In genomic region chr14:95872777-95873176, GRCh38 we compare ENCODE assay signal across 18 cellular contexts. TPM values are rescaled to one million over a fixed set of nuclear protein-coding genes. Genes with fewer than 3 reads are reported as not detected.
DNase-seq lines count a peak whose midpoint lies in the region; ATAC-seq and TF ChIP-seq lines count a peak whose summit lies in the region.
"Had no signal": no experiment of that assay in that cellular context is flagged by ENCODE, and none has a peak within 500 bp of the region (broad histone marks: within the 10 kb centered on the region; RNA-seq: fewer than 3 reads in every experiment).

No MANE protein-coding gene starts in this region.

- no peak overlapping the region for H3K4me2 ChIP-seq in neuronal stem cell (ENCODE audit: insufficient read depth, low read length, poor library complexity, severe bottlenecking)
- H3K4me2 ChIP-seq: GM23338 had no signal

- no peak overlapping the region for H3K4me3 ChIP-seq in WERI-Rb-1 (ENCODE audit: low read depth, low read length)
- no peak overlapping the region for H3K4me3 ChIP-seq in neuronal stem cell (ENCODE audit: low read length in 2 of 2)
- H3K4me3 ChIP-seq: GM23338, HAP-1 had no signal

- peak overlapping the region; percentile 16 for H2AK5ac ChIP-seq in neuronal stem cell (ENCODE audit: low read depth, low read length)

- H2BK12ac ChIP-seq in neuronal stem cell (ENCODE audit: low read length), result no peak overlapping the region

- WGBS in neuronal stem cell (ENCODE audit: extremely low coverage in 2 of 2, insufficient read length in 2 of 2, insufficient replicate concordance in 1 of 2), 2 donors, result no CpG with 5 or more reads among the region's 3 CpGs

- H3K4ac ChIP-seq in neuronal stem cell (ENCODE audit: low read length), result no peak overlapping the region

- H4K8ac ChIP-seq in neuronal stem cell (ENCODE audit: low read depth, low read length), result no peak overlapping the region

- H2BK120ac ChIP-seq in neuronal stem cell (ENCODE audit: low read depth, low read length), result no peak overlapping the region

- no peak overlapping the region for H2AFZ ChIP-seq in neuronal stem cell (ENCODE audit: low read length)
- H2AFZ ChIP-seq: GM23338 had no signal

- peak overlapping the region; percentile 34 for H3K18ac ChIP-seq in neuronal stem cell (ENCODE audit: low read length)

- no peak for TF ChIP-seq CTCF in WERI-Rb-1 (IDR thresholded peaks at IDR 0.05; ENCODE audit: low read depth, low read length)

- no peak overlapping the region for H2BK5ac ChIP-seq in neuronal stem cell (ENCODE audit: low read length)

- intact Hi-C loops in Right ventricle myocardium inferior (cut with DNase I), result no loop called here

- no peaks in the 10 kb centered on the region for H3K27me3 ChIP-seq in WERI-Rb-1 (ENCODE audit: insufficient read depth, low read depth, severe bottlenecking)
- peaks cover 0 to 48% (median 0%) of the 10 kb centered on the region in 3 experiments for H3K27me3 ChIP-seq in neuronal stem cell (ENCODE audit: control insufficient read depth in 3 of 3, insufficient read depth in 3 of 3, low read depth in 1 of 3, low read length in 3 of 3)

- H3K36me3 ChIP-seq in WERI-Rb-1 (no peaks in the 10 kb centered on the region), neuronal stem cell (replicated peaks in 1 of 2; ENCODE audit: control insufficient read depth in 2 of 2, insufficient read depth in 2 of 2, low read length in 2 of 2) (no peaks in the 10 kb centered on the region)
- H3K36me3 ChIP-seq: HAP-1 had no signal

- H3K27ac ChIP-seq in WERI-Rb-1 (no peak overlapping the region), neuronal stem cell (replicated peaks; ENCODE audit: low read length) (no peak overlapping the region)

- H4K91ac ChIP-seq in neuronal stem cell (ENCODE audit: low read depth, low read length, poor library complexity), result no peak overlapping the region

- ATAC-seq in Right ventricle myocardium inferior (no peak), HG02970 (IDR thresholded peaks at IDR 0.05; ENCODE audit: low FRiP score, unreplicated experiment) (no peak)
- ATAC-seq: GM23338 had no signal

- no peak overlapping the region for H3K23ac ChIP-seq in neuronal stem cell (ENCODE audit: low read depth, low read length, poor library complexity)

- H2BK15ac ChIP-seq in neuronal stem cell (ENCODE audit: low read length), result peak overlapping the region; percentile 66

- no peaks in the 10 kb centered on the region for H3K9me3 ChIP-seq in WERI-Rb-1 (ENCODE audit: severe bottlenecking)
- H3K9me3 ChIP-seq in neuronal stem cell (replicated peaks in 1 of 2; ENCODE audit: control insufficient read depth in 2 of 2, insufficient read depth in 1 of 2, low read depth in 1 of 2, low read length in 2 of 2), result peaks cover 0 to 3% of the 10 kb centered on the region in 2 donors
- H3K9me3 ChIP-seq: HAP-1 had no signal

- peak; percentile 1 for DNase-seq in DMS53 treated with DMSO at 0.1 percent for 48 hours (lab: John Stamatoyannopoulos, UW; ENCODE audit: unreplicated experiment)
- DNase-seq in WERI-Rb-1, result peak; percentile 17
- no peak for DNase-seq in neuronal stem cell (ENCODE audit: low spot score)
- DNase-seq in Right ventricle myocardium inferior (ENCODE audit: missing footprints), result no peak
- DNase-seq in amygdala (lab: John Stamatoyannopoulos, UW), result no peak
- DNase-seq: C1 segment of cervical spinal cord; Calu3; CD4-positive, alpha-beta memory T cell; COR-L47; DMS79; GF-D8 had no signal

- H3K4me1 ChIP-seq in neuronal stem cell (ENCODE audit: control insufficient read depth in 2 of 2, insufficient read depth in 1 of 2, low read depth in 1 of 2, low read length in 2 of 2), result peaks cover 7 to 8% of the 10 kb centered on the region in 2 donors

- H3K9ac ChIP-seq in neuronal stem cell (ENCODE audit: low read depth, low read length, poor library complexity), result no peak overlapping the region

- peaks cover 2% of the 10 kb centered on the region for H3K79me1 ChIP-seq in neuronal stem cell (ENCODE audit: low read depth, low read length)

- H3K14ac ChIP-seq in neuronal stem cell (ENCODE audit: low read length), result no peak overlapping the region

RNA-seq across cellular contexts. Expression of gene TUNAR, which starts 3.9 kb away (rescaled TPM):
- polyA plus RNA-seq in neuronal stem cell (2013, experiment 1 of 2), result 13.9 TPM
- 13.2 TPM for polyA plus RNA-seq in neuronal stem cell (2013, experiment 2 of 2)
- total RNA-seq in Right ventricle myocardium inferior, result not detected
- total RNA-seq: A172; A673; Calu3; CD4-positive, alpha-beta memory T cell; G401 had no signal
- polyA plus RNA-seq: BJ; CD4-positive, alpha-beta memory T cell had no signal

Comparison
In these comparisons a context has a peak if more than half of its experiments do, and no peak if none do; other contexts are left out.
1. DNase-seq: peak in DMS53 treated with DMSO at 0.1 percent for 48 hours (single experiment) and WERI-Rb-1 (single experiment); none in neuronal stem cell (single experiment), Right ventricle myocardium inferior (single experiment) and amygdala (0 of 56).